In the genomic region with DNA sequence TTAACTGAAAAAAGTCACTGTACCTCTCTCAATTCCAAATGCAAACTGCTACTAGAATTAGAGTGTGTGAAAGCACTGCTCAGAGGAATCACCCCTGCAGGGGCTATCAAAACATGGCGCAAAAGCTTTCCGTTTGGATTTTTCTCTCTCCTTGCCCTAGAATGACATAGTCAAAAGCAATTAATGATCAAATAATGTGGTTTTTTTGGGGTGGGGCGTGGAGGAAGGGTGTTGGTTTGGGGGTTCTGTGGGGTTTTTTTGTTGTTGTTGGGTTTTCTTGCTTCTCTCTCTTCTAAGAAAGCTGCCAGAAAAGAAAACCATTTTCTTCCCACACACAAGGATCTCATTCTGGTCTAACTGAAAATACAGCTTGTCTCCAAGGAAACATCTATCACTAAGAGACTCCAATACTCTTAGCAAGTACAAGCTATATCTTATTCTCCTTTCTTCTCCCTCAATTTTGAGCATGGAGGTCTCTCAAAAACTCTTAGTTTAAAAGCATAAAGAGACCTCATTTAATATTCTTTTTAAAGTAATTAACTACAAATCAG, we compare ENCODE assay signal across 20 cellular contexts. TPM values are rescaled to one million over a fixed set of nuclear protein-coding genes. Genes with fewer than 3 reads are reported as not detected.
DNase-seq lines count a peak whose midpoint lies in the region; ATAC-seq and TF ChIP-seq lines count a peak whose summit lies in the region.
"Had no signal": no experiment of that assay in that cellular context is flagged by ENCODE, and none has a peak within 500 bp of the region (broad histone marks: within the 10 kb centered on the region; RNA-seq: fewer than 3 reads in every experiment).

No MANE protein-coding gene starts in this region.

- peak; percentile 53 for ATAC-seq in activated CD8-positive, alpha-beta memory T cell treated with anti-CD3 and anti-CD28 coated beads, Interleukin-2, amount 10 ng/mL, durations not matched to agents 7 days and 5 days
- ATAC-seq in gastrocnemius medialis = no peak

- no peak overlapping the region for H3K4me3 ChIP-seq in gastrocnemius medialis
- H3K4me3 ChIP-seq: tibial nerve had no signal

- peak; percentile 42 for DNase-seq in activated CD8-positive, alpha-beta memory T cell treated with anti-CD3 and anti-CD28 coated beads, Interleukin-2, amount 10 ng/mL, durations not matched to agents 7 days and 5 days
- DNase-seq in activated CD8-positive, alpha-beta memory T cell treated with anti-CD3 and anti-CD28 coated beads, Interleukin-2, amount 50 U/mL, for 48 hours = no peak
- DNase-seq in GM13977 (ENCODE audit: low spot score) (peak; percentile 26), retina (peak; percentile 37), gastrocnemius medialis (no peak), mesenteric fat pad (ENCODE audit: low spot score) (no peak), NCI-H2227 treated with DMSO at 0.1 percent for 48 hours (lab: John Stamatoyannopoulos, UW) (no peak)
- DNase-seq: aorta, cerebellar nuclear complex, HCEC 1CT, KBM-7, NCI-H1105, NCI-H1930, NCI-H774, occipital lobe, SK-N-SH had no signal

- CTCF ChIA-PET in activated CD8-positive, alpha-beta memory T cell treated with anti-CD3 and anti-CD28 coated beads, Interleukin-2, amount 10 ng/mL, durations not matched to agents 7 days and 5 days (lab: Charles Lee) = interaction anchor here (0.7 to 2.6 kb wide), 4 partner anchors 9 to 72 kb away, joined by 3 to 9 read pairs (median 5); a partner anchor contains a TSS

- H3K9me3 ChIP-seq in gastrocnemius medialis = no peaks in the 10 kb centered on the region
- H3K9me3 ChIP-seq: SK-N-SH, tibial nerve had no signal

- H3K36me3 Mint-ChIP-seq in activated CD8-positive, alpha-beta memory T cell treated with anti-CD3 and anti-CD28 coated beads, Interleukin-2, amount 10 ng/mL, durations not matched to agents 7 days and 5 days = peaks cover 32% of the 10 kb centered on the region
- peaks cover 43% of the 10 kb centered on the region for H3K36me3 Mint-ChIP-seq in brain

- no peaks in the 10 kb centered on the region for H3K27me3 ChIP-seq in gastrocnemius medialis
- H3K27me3 ChIP-seq: tibial nerve had no signal

- no peaks in the 10 kb centered on the region for H3K36me3 ChIP-seq in gastrocnemius medialis

- peaks cover 2% of the 10 kb centered on the region for H3K9me3 Mint-ChIP-seq in activated CD8-positive, alpha-beta memory T cell treated with anti-CD3 and anti-CD28 coated beads, Interleukin-2, amount 10 ng/mL, durations not matched to agents 7 days and 5 days (ENCODE audit: low read depth)
- peaks cover 0 to 7% (median 0%) of the 10 kb centered on the region in 5 experiments for H3K9me3 Mint-ChIP-seq in brain
- H3K9me3 Mint-ChIP-seq: activated naive CD4-positive, alpha-beta T cell treated with anti-CD3 and anti-CD28 coated beads, Interleukin-2, amount 50 U/mL, for 24 hours had no signal

- peak overlapping the region; percentile 49 for H3K27ac Mint-ChIP-seq in activated CD8-positive, alpha-beta memory T cell treated with anti-CD3 and anti-CD28 coated beads, Interleukin-2, amount 10 ng/mL, durations not matched to agents 7 days and 5 days
- H3K27ac Mint-ChIP-seq in brain = peak overlapping the region in 4 of 5 experiments; percentile 83 to 95 (median 90)
- H3K27ac Mint-ChIP-seq: activated naive CD4-positive, alpha-beta T cell treated with anti-CD3 and anti-CD28 coated beads, Interleukin-2, amount 50 U/mL, for 24 hours; B cell had no signal

- no peak for TF ChIP-seq CTCF in GM13977 (IDR thresholded peaks at IDR 0.05; ENCODE audit: extremely low read depth, insufficient read depth, missing control alignments)
- TF ChIP-seq CTCF in brain (conservative IDR thresholded peaks at IDR 0.05) = no peak
- no peak for TF ChIP-seq CTCF in gastrocnemius medialis (IDR thresholded peaks at IDR 0.05 in 4 of 5, conservative IDR thresholded peaks at IDR 0.05 in 1 of 5)

- no peak overlapping the region for H3K27ac ChIP-seq in gastrocnemius medialis
- H3K27ac ChIP-seq: tibial nerve had no signal

- in situ Hi-C loops in GM13977 (cut with MboI; ENCODE audit: low pct_unique_long_range_greater_than_20kb, low sequenced_read_pairs, unreplicated experiment) (no loop called here), gastrocnemius medialis (cut with MboI; ENCODE audit: low sequenced_read_pairs in 4 of 4) (no loop called here)

- no peaks in the 10 kb centered on the region for H3K27me3 Mint-ChIP-seq in activated CD8-positive, alpha-beta memory T cell treated with anti-CD3 and anti-CD28 coated beads, Interleukin-2, amount 10 ng/mL, durations not matched to agents 7 days and 5 days
- H3K27me3 Mint-ChIP-seq in brain = no peaks in the 10 kb centered on the region
- H3K27me3 Mint-ChIP-seq: activated naive CD4-positive, alpha-beta T cell treated with anti-CD3 and anti-CD28 coated beads, Interleukin-2, amount 50 U/mL, for 24 hours; B cell had no signal

- peaks cover 25% of the 10 kb centered on the region for H3K4me1 Mint-ChIP-seq in activated CD8-positive, alpha-beta memory T cell treated with anti-CD3 and anti-CD28 coated beads, Interleukin-2, amount 10 ng/mL, durations not matched to agents 7 days and 5 days
- H3K4me1 Mint-ChIP-seq in brain = peaks cover 37% of the 10 kb centered on the region
- H3K4me1 Mint-ChIP-seq: B cell had no signal

- TF ChIP-seq POLR2A in gastrocnemius medialis (IDR thresholded peaks at IDR 0.05) = no peak

- H3K4me3 Mint-ChIP-seq in activated CD8-positive, alpha-beta memory T cell treated with anti-CD3 and anti-CD28 coated beads, Interleukin-2, amount 10 ng/mL, durations not matched to agents 7 days and 5 days = peak overlapping the region; percentile 15
- H3K4me3 Mint-ChIP-seq in brain = peak overlapping the region in 3 of 5 experiments; percentile 54 to 70 (median 66)
- H3K4me3 Mint-ChIP-seq: activated naive CD4-positive, alpha-beta T cell treated with anti-CD3 and anti-CD28 coated beads, Interleukin-2, amount 50 U/mL, for 24 hours; B cell had no signal

- H3K4me1 ChIP-seq in gastrocnemius medialis = peaks cover 8 to 12% of the 10 kb centered on the region in 2 donors

- intact Hi-C loops in gastrocnemius medialis (cut with DNase I; ENCODE audit: low total_unique reads) = no loop called here

RNA-seq across cellular contexts. Expression of a gene that starts 41.6 kb away (rescaled TPM):
- total RNA-seq in activated CD8-positive, alpha-beta memory T cell treated with anti-CD3 and anti-CD28 coated beads, Interleukin-2, amount 10 ng/mL, durations not matched to agents 7 days and 5 days = 10 to 100 TPM in 1 of 2 experiments, 1 to 10 TPM in 1; 7.7 to 12.9 TPM
- 10.2 TPM for polyA plus RNA-seq in brain (ENCODE audit: insufficient read depth, low read depth, low replicate concordance)
- total RNA-seq in gastrocnemius medialis = 10 to 100 TPM in 3 of 4 donors, 1 to 10 TPM in 1; 8.9 to 13.2 (median 11.8) TPM
- total RNA-seq in mesenteric fat pad = 18.3 TPM

Comparison
In these comparisons a context has a peak if more than half of its experiments do, and no peak if none do; other contexts are left out.
1. DNase-seq: peak in activated CD8-positive, alpha-beta memory T cell treated with anti-CD3 and anti-CD28 coated beads, Interleukin-2, amount 10 ng/mL, durations not matched to agents 7 days and 5 days (single experiment), GM13977 (single experiment) and retina (single experiment); none in activated CD8-positive, alpha-beta memory T cell treated with anti-CD3 and anti-CD28 coated beads, Interleukin-2, amount 50 U/mL, for 48 hours (single experiment), gastrocnemius medialis (0 of 2), mesenteric fat pad (single experiment) and NCI-H2227 treated with DMSO at 0.1 percent for 48 hours (single experiment).